24 cellular contexts compared by ENCODE assay signal in genomic region chr22:49768077-49768476, GRCh38. TPM values are rescaled to one million over a fixed set of nuclear protein-coding genes. Genes with fewer than 3 reads are reported as not detected.
DNase-seq lines count a peak whose midpoint lies in the region; ATAC-seq and TF ChIP-seq lines count a peak whose summit lies in the region.
"Had no signal": no experiment of that assay in that cellular context is flagged by ENCODE, and none has a peak within 500 bp of the region (broad histone marks: within the 10 kb centered on the region; RNA-seq: fewer than 3 reads in every experiment).

No MANE protein-coding gene starts in this region.

- H4K20me1 ChIP-seq in BLaER1, result no peaks in the 10 kb centered on the region

- H3K9ac ChIP-seq in BLaER1, result no peak overlapping the region
- H3K9ac ChIP-seq in endodermal cell (ENCODE audit: extremely low read depth, low read length, poor library complexity, severe bottlenecking), result no peak overlapping the region
- H3K9ac ChIP-seq: SK-N-SH had no signal

- peaks cover 5% of the 10 kb centered on the region for H3K36me3 Mint-ChIP-seq in activated T-cell treated with anti-CD3 and anti-CD28 coated beads, Interleukin-2, amount 50 U/mL, for 4 hours (ENCODE audit: insufficient read depth)
- peaks cover 9% of the 10 kb centered on the region for H3K36me3 Mint-ChIP-seq in endodermal cell (ENCODE audit: low read depth)
- peaks cover 15% of the 10 kb centered on the region for H3K36me3 Mint-ChIP-seq in nephron (ENCODE audit: low read depth)

- no peak overlapping the region for H3K4me3 Mint-ChIP-seq in activated T-cell treated with anti-CD3 and anti-CD28 coated beads, Interleukin-2, amount 50 U/mL, for 4 hours
- H3K4me3 Mint-ChIP-seq in endodermal cell (no peak overlapping the region), nephron (no peak overlapping the region)
- H3K4me3 Mint-ChIP-seq: IgD-negative memory B cell; mesothelial cell of epicardium; stimulated activated memory B cell treated with anti-CD40 and anti-IgM and Interleukin-4, amounts not matched to agents 10 μg/mL and 1 μg/mL and 100 μg/mL, for 72 hours had no signal

- H3K36me3 ChIP-seq in BLaER1 (no peaks in the 10 kb centered on the region), endodermal cell (ENCODE audit: control insufficient read depth, insufficient read depth, low read length) (peaks cover 8% of the 10 kb centered on the region)

- H3K27me3 Mint-ChIP-seq in activated T-cell treated with anti-CD3 and anti-CD28 coated beads, Interleukin-2, amount 50 U/mL, for 4 hours (ENCODE audit: low read depth), result no peaks in the 10 kb centered on the region
- H3K27me3 Mint-ChIP-seq in endodermal cell (ENCODE audit: insufficient read depth) (no peaks in the 10 kb centered on the region), nephron (ENCODE audit: low read depth) (no peaks in the 10 kb centered on the region)
- H3K27me3 Mint-ChIP-seq: IgD-negative memory B cell; naive thymus-derived CD8-positive, alpha-beta T cell; stimulated activated memory B cell treated with anti-CD40 and anti-IgM and Interleukin-4, amounts not matched to agents 10 μg/mL and 1 μg/mL and 100 μg/mL, for 72 hours had no signal

- ATAC-seq in activated T-cell treated with anti-CD3 and anti-CD28 coated beads, Interleukin-2, amount 50 U/mL, for 4 hours, result no peak
- ATAC-seq in GM21825 (IDR thresholded peaks at IDR 0.05; ENCODE audit: unreplicated experiment) (no peak), HG02571 (IDR thresholded peaks at IDR 0.05; ENCODE audit: unreplicated experiment) (no peak)
- ATAC-seq: stimulated activated memory B cell treated with anti-CD40 and anti-IgM and Interleukin-4, amounts not matched to agents 10 μg/mL and 1 μg/mL and 100 μg/mL, for 72 hours had no signal

- 86 to 95% methylated on average over 2 to 7 of the region's 7 CpGs for WGBS in endodermal cell (ENCODE audit: insufficient coverage in 1 of 2, insufficient read length in 1 of 2), 2 experiments

- no peaks in the 10 kb centered on the region for H3K27me3 ChIP-seq in BLaER1
- H3K27me3 ChIP-seq in endodermal cell (ENCODE audit: control insufficient read depth, insufficient read depth, low read length, poor library complexity, severe bottlenecking), result no peaks in the 10 kb centered on the region
- H3K27me3 ChIP-seq: upper lobe of left lung had no signal

- H3K9me3 Mint-ChIP-seq in activated T-cell treated with anti-CD3 and anti-CD28 coated beads, Interleukin-2, amount 50 U/mL, for 4 hours, result peaks cover 11% of the 10 kb centered on the region
- H3K9me3 Mint-ChIP-seq in endodermal cell, result peaks cover 12% of the 10 kb centered on the region
- peaks cover 11% of the 10 kb centered on the region for H3K9me3 Mint-ChIP-seq in nephron

- peak; percentile 3 for DNase-seq in activated T-cell treated with anti-CD3 and anti-CD28 coated beads, Interleukin-2, amount 50 U/mL, for 4 hours
- DNase-seq in activated T-cell treated with anti-CD3 and anti-CD28 coated beads for 4 hours (no peak), endodermal cell (peak; percentile 28), HuH-7.5 (ENCODE audit: low spot score) (no peak)
- DNase-seq: activated CD4-positive, alpha-beta T cell treated with anti-CD3 and anti-CD28 coated beads for 4 hours; activated gamma-delta T cell treated with Interleukin-2 at 50 U/mL for 16 hours; amniotic stem cell; COR-L47; effector CD4-positive, alpha-beta T cell; HCEC 1CT; NCI-H1048; NCI-H510A; stimulated activated CD4-positive, alpha-beta T cell treated with anti-CD3 and anti-CD28 coated beads, Interleukin-12 subunit alpha, Interleukin-12 subunit beta, amount 100 ng/mL, for 4 hours; stimulated activated CD4-positive, alpha-beta T cell treated with anti-CD3 and anti-CD28 coated beads, Interleukin-4, amount 100 ng/mL, for 1 hour had no signal

- no peak overlapping the region for H3K27ac Mint-ChIP-seq in endodermal cell
- peak overlapping the region; percentile 8 to 85 (median 19) for H3K27ac Mint-ChIP-seq in nephron
- H3K27ac Mint-ChIP-seq: mesothelial cell of epicardium; stimulated activated memory B cell treated with anti-CD40 and anti-IgM and Interleukin-4, amounts not matched to agents 10 μg/mL and 1 μg/mL and 100 μg/mL, for 72 hours had no signal

- peaks cover 15% of the 10 kb centered on the region for H3K9me3 ChIP-seq in BLaER1
- H3K9me3 ChIP-seq in endodermal cell (ENCODE audit: control insufficient read depth, low read length), result peaks cover 9% of the 10 kb centered on the region

- H3K4me3 ChIP-seq in BLaER1 (no peak overlapping the region), endodermal cell (ENCODE audit: low read length) (no peak overlapping the region)
- H3K4me3 ChIP-seq: upper lobe of left lung had no signal

- no peak for TF ChIP-seq CTCF in endodermal cell (conservative IDR thresholded peaks at IDR 0.05)
- TF ChIP-seq CTCF in nephron (IDR thresholded peaks at IDR 0.05; ENCODE audit: unreplicated experiment in 3 of 3), result no peak

- peaks cover 90% of the 10 kb centered on the region for H3K4me1 ChIP-seq in BLaER1
- H3K4me1 ChIP-seq in endodermal cell (ENCODE audit: control insufficient read depth, insufficient read depth, low read length), result no peaks in the 10 kb centered on the region

- peak overlapping the region; percentile 90; the same call in 1 of the 2 replicates for H3K27ac ChIP-seq in BLaER1
- H3K27ac ChIP-seq in endodermal cell (ENCODE audit: low read depth, low read length), result no peak overlapping the region
- H3K27ac ChIP-seq: upper lobe of left lung had no signal

- peaks cover 4% of the 10 kb centered on the region for H3K4me1 Mint-ChIP-seq in activated T-cell treated with anti-CD3 and anti-CD28 coated beads, Interleukin-2, amount 50 U/mL, for 4 hours (ENCODE audit: low read depth)
- H3K4me1 Mint-ChIP-seq in endodermal cell, result no peaks in the 10 kb centered on the region
- H3K4me1 Mint-ChIP-seq in nephron, result peaks cover 37% of the 10 kb centered on the region
- H3K4me1 Mint-ChIP-seq: IgD-negative memory B cell; stimulated activated memory B cell treated with anti-CD40 and anti-IgM and Interleukin-4, amounts not matched to agents 10 μg/mL and 1 μg/mL and 100 μg/mL, for 72 hours had no signal

- H3K4me2 ChIP-seq in BLaER1, result peak overlapping the region; percentile 87
- H3K4me2 ChIP-seq: SK-N-SH had no signal

RNA-seq across cellular contexts. Expression of gene BRD1, which starts 59.6 kb away (rescaled TPM):
- total RNA-seq in activated T-cell treated with anti-CD3 and anti-CD28 coated beads, Interleukin-2, amount 50 U/mL, for 4 hours, result 10 to 100 TPM; 26.8 to 34.9 (median 32.3) TPM
- 10 to 100 TPM; 49.5 to 54.9 TPM for total RNA-seq in endodermal cell
- polyA plus RNA-seq in endodermal cell (2013, experiment 1 of 2), result 39.8 TPM
- 36.7 TPM for polyA plus RNA-seq in endodermal cell (2013, experiment 2 of 2)

Comparison
In these comparisons a context has a peak if more than half of its experiments do, and no peak if none do; other contexts are left out.
1. DNase-seq: peak in activated T-cell treated with anti-CD3 and anti-CD28 coated beads, Interleukin-2, amount 50 U/mL, for 4 hours (single experiment) and endodermal cell (single experiment); none in activated T-cell treated with anti-CD3 and anti-CD28 coated beads for 4 hours (single experiment) and HuH-7.5 (single experiment).